1 cellular context compared by ENCODE assay signal in genomic region chr10:49309691-49310371, GRCh38.
TF ChIP-seq lines count a peak whose summit lies in the region.

No MANE protein-coding gene starts in this region.

TF ChIP-seq in GM12878, 131 proteins besides CTCF, POLR2A, EP300 and RAD21 (continued from another document):
- TF ChIP-seq IKZF1 (conservative IDR thresholded peaks at IDR 0.05), result peak; percentile 79
- TF ChIP-seq RFX5 (IDR thresholded peaks at IDR 0.05; ENCODE audit: low read depth, low read length), result no peak
- TF ChIP-seq RUNX3 (IDR thresholded peaks at IDR 0.05; ENCODE audit: low read length), result peak; percentile 40; the same call in 1 of the 2 replicates
- no peak for TF ChIP-seq PBX3 (IDR thresholded peaks at IDR 0.05; ENCODE audit: insufficient replicate concordance, low read depth, low read length)
- no peak for TF ChIP-seq CREM (IDR thresholded peaks at IDR 0.05; ENCODE audit: low read depth)
- no peak for TF ChIP-seq TCF7 (IDR thresholded peaks at IDR 0.05; ENCODE audit: borderline replicate concordance)
- TF ChIP-seq IKZF2 (IDR thresholded peaks at IDR 0.05), result peak; percentile 65 to 67
- TF ChIP-seq KDM1A (IDR thresholded peaks at IDR 0.05; ENCODE audit: borderline replicate concordance), result no peak
- no peak for TF ChIP-seq CHD4 (IDR thresholded peaks at IDR 0.05)
- TF ChIP-seq PAX5 (IDR thresholded peaks at IDR 0.05; ENCODE audit: borderline replicate concordance, low read depth, low read length), result peak; percentile 69
- no peak for TF ChIP-seq SMARCA5 (IDR thresholded peaks at IDR 0.05)
- no peak for TF ChIP-seq SUZ12 (IDR thresholded peaks at IDR 0.05; ENCODE audit: unreplicated experiment)
TF ChIP-seq in GM12878: peak in this region for 5.
